Comparison of ENCODE assay signal across 8 cellular contexts in the genomic region with DNA sequence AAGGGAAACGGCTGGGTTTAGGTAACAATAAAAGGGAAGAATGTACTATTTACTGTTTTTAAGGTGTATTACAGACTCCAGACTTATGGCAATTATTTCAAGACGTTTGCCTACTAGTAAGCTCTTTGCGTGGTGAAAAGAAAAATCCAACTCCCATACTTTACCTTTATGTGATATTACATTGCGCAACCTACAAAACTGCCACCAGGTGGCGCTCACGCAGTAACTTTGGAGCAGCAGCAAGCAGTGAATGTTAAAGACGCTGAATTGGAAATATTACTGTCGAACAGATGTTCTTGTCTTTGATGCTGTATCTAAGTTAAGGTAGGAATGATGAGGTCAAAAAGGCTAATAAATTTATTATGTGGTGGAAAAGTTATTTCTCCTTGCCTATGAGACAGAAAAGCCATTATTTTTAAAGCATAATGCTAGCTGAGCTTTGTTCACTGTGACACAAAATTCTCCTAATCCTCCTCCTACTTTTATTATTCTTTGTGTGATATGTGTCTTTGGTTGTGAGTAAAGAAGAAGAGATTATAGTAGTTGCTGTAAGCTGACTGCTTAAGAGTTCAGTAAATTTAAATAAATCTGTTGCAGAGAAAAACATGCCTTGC.
DNase-seq lines count a peak whose midpoint lies in the region; ATAC-seq and TF ChIP-seq lines count a peak whose summit lies in the region.

No MANE protein-coding gene starts in this region.

- no peaks in the 10 kb centered on the region for H3K4me1 ChIP-seq in right lobe of liver

- DNase-seq in AML-193 (lab: John Stamatoyannopoulos, UW) (peak; percentile 47 to 56), NCI-H2081 (lab: John Stamatoyannopoulos, UW) (peak; percentile 72 to 78), chondrocyte (ENCODE audit: low spot score) (no peak), right lobe of liver (peak; percentile 59 to 72 (median 71))
- peak; percentile 40 for DNase-seq in activated CD4-positive, alpha-beta T cell treated with anti-CD3 and anti-CD28 coated beads for 1 hour
- DNase-seq in stimulated activated CD4-positive, alpha-beta T cell treated with anti-CD3 and anti-CD28 coated beads, TNF-alpha, amount 100 ng/mL, for 4 hours (ENCODE audit: low read depth in 3 of 3) = peak; percentile 31 to 37 (median 35)

- no peaks in the 10 kb centered on the region for H3K36me3 ChIP-seq in right lobe of liver

- ATAC-seq in GM18519 (IDR thresholded peaks at IDR 0.05; ENCODE audit: low FRiP score, unreplicated experiment) (peak; percentile 88), HG02981 (IDR thresholded peaks at IDR 0.05; ENCODE audit: unreplicated experiment) (peak; percentile 83), right lobe of liver (peak; percentile 72 to 86 (median 76))

- H3K27me3 Mint-ChIP-seq in chondrocyte (ENCODE audit: low read depth) = peaks cover 13% of the 10 kb centered on the region

- no peak overlapping the region for H3K27ac Mint-ChIP-seq in chondrocyte (ENCODE audit: unreplicated experiment)

- H3K4me3 ChIP-seq in right lobe of liver = no peak overlapping the region

- WGBS in right lobe of liver (ENCODE audit: insufficient coverage, low coverage, low lambda C conversion rate, missing lambda C conversion rate) = 2% methylated on average over 8 of the region's 8 CpGs

- H3K36me3 Mint-ChIP-seq in chondrocyte (ENCODE audit: low read depth) = no peaks in the 10 kb centered on the region

- H3K27me3 ChIP-seq in right lobe of liver = no peaks in the 10 kb centered on the region

- no peak overlapping the region for H3K4me3 Mint-ChIP-seq in chondrocyte (ENCODE audit: unreplicated experiment)

- no peak for TF ChIP-seq POLR2A in right lobe of liver (IDR thresholded peaks at IDR 0.05)

- intact Hi-C loops in right lobe of liver (cut with DNase I) = loop anchor here in 1 of 2 donors (10.0 kb wide), 1 partner anchor 381 kb away; no protein-coding TSS in a partner anchor

- peaks cover 10% of the 10 kb centered on the region for H3K4me1 Mint-ChIP-seq in chondrocyte (ENCODE audit: low read depth)

- H3K9me3 ChIP-seq in right lobe of liver = no peaks in the 10 kb centered on the region

- peak; percentile 98 for TF ChIP-seq CTCF in chondrocyte (IDR thresholded peaks at IDR 0.05)
- TF ChIP-seq CTCF in right lobe of liver (IDR thresholded peaks at IDR 0.05) = peak; percentile 81 to 94 (median 91)

- H3K9me3 Mint-ChIP-seq in chondrocyte (ENCODE audit: low read depth) = peaks cover 3% of the 10 kb centered on the region

- H3K27ac ChIP-seq in right lobe of liver = no peak overlapping the region
